ENCODE assay signal across 1 cellular context in the genomic region with DNA sequence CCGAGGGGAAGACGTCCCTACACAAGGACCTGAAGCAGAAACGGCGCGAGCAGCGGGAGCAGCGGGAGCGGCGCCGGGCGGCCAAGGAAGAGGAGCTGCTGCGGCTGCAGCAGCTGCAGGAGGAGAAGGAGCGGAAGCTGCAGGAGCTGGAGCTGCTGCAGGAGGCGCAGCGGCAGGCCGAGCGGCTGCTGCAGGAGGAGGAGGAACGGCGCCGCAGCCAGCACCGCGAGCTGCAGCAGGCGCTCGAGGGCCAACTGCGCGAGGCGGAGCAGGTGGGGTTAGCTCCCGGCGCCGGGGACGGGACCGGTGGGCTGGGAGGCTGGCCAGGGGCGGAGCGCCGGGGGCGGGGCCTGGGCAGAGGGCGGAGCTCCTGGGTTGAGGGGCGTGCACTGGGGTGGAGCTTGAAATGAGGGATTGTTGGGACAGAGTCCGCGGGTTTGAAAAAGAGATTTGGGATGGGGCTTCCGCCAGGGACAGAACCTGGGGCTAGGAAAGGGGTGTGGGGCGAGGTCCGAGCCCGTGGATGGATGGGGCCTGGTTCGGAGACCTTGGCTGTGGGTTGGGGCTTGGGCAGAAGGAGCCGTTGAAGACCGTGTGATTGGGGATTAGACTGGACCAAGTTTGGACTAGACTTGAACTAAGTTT.
TF ChIP-seq lines count a peak whose summit lies in the region.

No MANE protein-coding gene starts in this region.

TF ChIP-seq in HepG2, 621 proteins besides CTCF, POLR2A, EP300 and RAD21 (continued from another document and continues in another):
- TF ChIP-seq, protein P1, sequence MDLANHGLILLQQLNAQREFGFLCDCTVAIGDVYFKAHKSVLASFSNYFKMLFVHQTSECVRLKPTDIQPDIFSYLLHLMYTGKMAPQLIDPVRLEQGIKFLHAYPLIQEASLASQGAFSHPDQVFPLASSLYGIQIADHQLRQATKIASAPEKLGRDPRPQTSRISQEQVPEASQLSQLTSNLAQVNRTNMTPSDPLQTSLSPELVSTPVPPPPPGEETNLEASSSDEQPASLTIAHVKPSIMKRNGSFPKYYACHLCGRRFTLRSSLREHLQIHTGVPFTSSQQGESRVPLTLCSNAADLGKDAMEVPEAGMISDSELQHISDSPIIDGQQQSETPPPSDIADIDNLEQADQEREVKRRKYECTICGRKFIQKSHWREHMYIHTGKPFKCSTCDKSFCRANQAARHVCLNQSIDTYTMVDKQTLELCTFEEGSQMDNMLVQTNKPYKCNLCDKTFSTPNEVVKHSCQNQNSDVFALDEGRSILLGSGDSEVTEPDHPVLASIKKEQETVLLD (CRISPR knock-in tag; IDR thresholded peaks at IDR 0.05; ENCODE audit: low read depth), result peak; percentile 78; the same call in 1 of the 2 replicates
- TF ChIP-seq ZNF160 (CRISPR knock-in tag; IDR thresholded peaks at IDR 0.05) (peak; percentile 71; the same call in 1 of the 2 replicates), RELA (CRISPR knock-in tag; IDR thresholded peaks at IDR 0.05) (peak; percentile 8; the same call in 1 of the 2 replicates), ZKSCAN8 (CRISPR knock-in tag; IDR thresholded peaks at IDR 0.05; ENCODE audit: borderline replicate concordance) (peak; percentile 70; the same call in 1 of the 2 replicates), SALL2 (CRISPR knock-in tag; IDR thresholded peaks at IDR 0.05) (peak; percentile 95), ZEB1 (IDR thresholded peaks at IDR 0.05; ENCODE audit: insufficient replicate concordance, low read depth) (no peak), MIER3 (CRISPR knock-in tag; IDR thresholded peaks at IDR 0.05; ENCODE audit: borderline replicate concordance) (no peak; the same call in 1 of the 2 replicates), NR2F1 (CRISPR knock-in tag; IDR thresholded peaks at IDR 0.05) (no peak), ZNF563 (CRISPR knock-in tag; IDR thresholded peaks at IDR 0.05) (peak; percentile 61; the same call in 1 of the 2 replicates), ZNF605 (CRISPR knock-in tag; IDR thresholded peaks at IDR 0.05) (peak; percentile 84), RXRA (CRISPR knock-in tag; IDR thresholded peaks at IDR 0.05) (peak; percentile 64; the same call in 1 of the 2 replicates), CHD4 (IDR thresholded peaks at IDR 0.05; ENCODE audit: borderline replicate concordance, low read length) (no peak), KDM3A (CRISPR knock-in tag; IDR thresholded peaks at IDR 0.05; ENCODE audit: low read depth) (peak; percentile 92), SALL1 (CRISPR knock-in tag; IDR thresholded peaks at IDR 0.05) (peak; percentile 77), ZNF543 (CRISPR knock-in tag; IDR thresholded peaks at IDR 0.05) (peak; percentile 51; the same call in 1 of the 2 replicates), PTBP1 (IDR thresholded peaks at IDR 0.05; ENCODE audit: low read depth, low read length, poor library complexity, severe bottlenecking) (no peak), ZBTB38 (CRISPR knock-in tag; IDR thresholded peaks at IDR 0.05) (no peak; the same call in none of the 2 replicates), NR2F2 (IDR thresholded peaks at IDR 0.05; ENCODE audit: borderline replicate concordance, low read depth) (no peak), NR3C1 (CRISPR knock-in tag; IDR thresholded peaks at IDR 0.05) (no peak), ZKSCAN1 (IDR thresholded peaks at IDR 0.05; ENCODE audit: low read length) (no peak), ZSCAN21 (CRISPR knock-in tag; IDR thresholded peaks at IDR 0.05; ENCODE audit: borderline replicate concordance) (peak; percentile 72; the same call in 1 of the 2 replicates), GLI4 (CRISPR knock-in tag; IDR thresholded peaks at IDR 0.05; ENCODE audit: borderline replicate concordance) (peak; percentile 93), BRD4 (CRISPR knock-in tag; IDR thresholded peaks at IDR 0.05) (peak; percentile 96), GTF3A (CRISPR knock-in tag; conservative IDR thresholded peaks at IDR 0.05) (0 out of 2 replicates have a peak, but pooled peaks have one; percentile 40), ZNF737 (CRISPR knock-in tag; IDR thresholded peaks at IDR 0.05; ENCODE audit: borderline replicate concordance) (no peak)
- TF ChIP-seq, protein P2, sequence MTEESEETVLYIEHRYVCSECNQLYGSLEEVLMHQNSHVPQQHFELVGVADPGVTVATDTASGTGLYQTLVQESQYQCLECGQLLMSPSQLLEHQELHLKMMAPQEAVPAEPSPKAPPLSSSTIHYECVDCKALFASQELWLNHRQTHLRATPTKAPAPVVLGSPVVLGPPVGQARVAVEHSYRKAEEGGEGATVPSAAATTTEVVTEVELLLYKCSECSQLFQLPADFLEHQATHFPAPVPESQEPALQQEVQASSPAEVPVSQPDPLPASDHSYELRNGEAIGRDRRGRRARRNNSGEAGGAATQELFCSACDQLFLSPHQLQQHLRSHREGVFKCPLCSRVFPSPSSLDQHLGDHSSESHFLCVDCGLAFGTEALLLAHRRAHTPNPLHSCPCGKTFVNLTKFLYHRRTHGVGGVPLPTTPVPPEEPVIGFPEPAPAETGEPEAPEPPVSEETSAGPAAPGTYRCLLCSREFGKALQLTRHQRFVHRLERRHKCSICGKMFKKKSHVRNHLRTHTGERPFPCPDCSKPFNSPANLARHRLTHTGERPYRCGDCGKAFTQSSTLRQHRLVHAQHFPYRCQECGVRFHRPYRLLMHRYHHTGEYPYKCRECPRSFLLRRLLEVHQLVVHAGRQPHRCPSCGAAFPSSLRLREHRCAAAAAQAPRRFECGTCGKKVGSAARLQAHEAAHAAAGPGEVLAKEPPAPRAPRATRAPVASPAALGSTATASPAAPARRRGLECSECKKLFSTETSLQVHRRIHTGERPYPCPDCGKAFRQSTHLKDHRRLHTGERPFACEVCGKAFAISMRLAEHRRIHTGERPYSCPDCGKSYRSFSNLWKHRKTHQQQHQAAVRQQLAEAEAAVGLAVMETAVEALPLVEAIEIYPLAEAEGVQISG (CRISPR knock-in tag; IDR thresholded peaks at IDR 0.05), result peak; percentile 88
- TF ChIP-seq, protein P3, sequence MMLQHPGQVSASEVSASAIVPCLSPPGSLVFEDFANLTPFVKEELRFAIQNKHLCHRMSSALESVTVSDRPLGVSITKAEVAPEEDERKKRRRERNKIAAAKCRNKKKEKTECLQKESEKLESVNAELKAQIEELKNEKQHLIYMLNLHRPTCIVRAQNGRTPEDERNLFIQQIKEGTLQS (CRISPR knock-in tag; IDR thresholded peaks at IDR 0.05), result no peak; the same call in 1 of the 2 replicates
- TF ChIP-seq, protein P4, sequence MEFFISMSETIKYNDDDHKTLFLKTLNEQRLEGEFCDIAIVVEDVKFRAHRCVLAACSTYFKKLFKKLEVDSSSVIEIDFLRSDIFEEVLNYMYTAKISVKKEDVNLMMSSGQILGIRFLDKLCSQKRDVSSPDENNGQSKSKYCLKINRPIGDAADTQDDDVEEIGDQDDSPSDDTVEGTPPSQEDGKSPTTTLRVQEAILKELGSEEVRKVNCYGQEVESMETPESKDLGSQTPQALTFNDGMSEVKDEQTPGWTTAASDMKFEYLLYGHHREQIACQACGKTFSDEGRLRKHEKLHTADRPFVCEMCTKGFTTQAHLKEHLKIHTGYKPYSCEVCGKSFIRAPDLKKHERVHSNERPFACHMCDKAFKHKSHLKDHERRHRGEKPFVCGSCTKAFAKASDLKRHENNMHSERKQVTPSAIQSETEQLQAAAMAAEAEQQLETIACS (CRISPR knock-in tag; IDR thresholded peaks at IDR 0.05), result peak; percentile 35; the same call in 1 of the 2 replicates
- TF ChIP-seq, protein P5, sequence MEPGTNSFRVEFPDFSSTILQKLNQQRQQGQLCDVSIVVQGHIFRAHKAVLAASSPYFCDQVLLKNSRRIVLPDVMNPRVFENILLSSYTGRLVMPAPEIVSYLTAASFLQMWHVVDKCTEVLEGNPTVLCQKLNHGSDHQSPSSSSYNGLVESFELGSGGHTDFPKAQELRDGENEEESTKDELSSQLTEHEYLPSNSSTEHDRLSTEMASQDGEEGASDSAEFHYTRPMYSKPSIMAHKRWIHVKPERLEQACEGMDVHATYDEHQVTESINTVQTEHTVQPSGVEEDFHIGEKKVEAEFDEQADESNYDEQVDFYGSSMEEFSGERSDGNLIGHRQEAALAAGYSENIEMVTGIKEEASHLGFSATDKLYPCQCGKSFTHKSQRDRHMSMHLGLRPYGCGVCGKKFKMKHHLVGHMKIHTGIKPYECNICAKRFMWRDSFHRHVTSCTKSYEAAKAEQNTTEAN (CRISPR knock-in tag; conservative IDR thresholded peaks at IDR 0.05), result peak; percentile 76
- TF ChIP-seq, protein P6, sequence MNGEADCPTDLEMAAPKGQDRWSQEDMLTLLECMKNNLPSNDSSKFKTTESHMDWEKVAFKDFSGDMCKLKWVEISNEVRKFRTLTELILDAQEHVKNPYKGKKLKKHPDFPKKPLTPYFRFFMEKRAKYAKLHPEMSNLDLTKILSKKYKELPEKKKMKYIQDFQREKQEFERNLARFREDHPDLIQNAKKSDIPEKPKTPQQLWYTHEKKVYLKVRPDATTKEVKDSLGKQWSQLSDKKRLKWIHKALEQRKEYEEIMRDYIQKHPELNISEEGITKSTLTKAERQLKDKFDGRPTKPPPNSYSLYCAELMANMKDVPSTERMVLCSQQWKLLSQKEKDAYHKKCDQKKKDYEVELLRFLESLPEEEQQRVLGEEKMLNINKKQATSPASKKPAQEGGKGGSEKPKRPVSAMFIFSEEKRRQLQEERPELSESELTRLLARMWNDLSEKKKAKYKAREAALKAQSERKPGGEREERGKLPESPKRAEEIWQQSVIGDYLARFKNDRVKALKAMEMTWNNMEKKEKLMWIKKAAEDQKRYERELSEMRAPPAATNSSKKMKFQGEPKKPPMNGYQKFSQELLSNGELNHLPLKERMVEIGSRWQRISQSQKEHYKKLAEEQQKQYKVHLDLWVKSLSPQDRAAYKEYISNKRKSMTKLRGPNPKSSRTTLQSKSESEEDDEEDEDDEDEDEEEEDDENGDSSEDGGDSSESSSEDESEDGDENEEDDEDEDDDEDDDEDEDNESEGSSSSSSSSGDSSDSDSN (CRISPR knock-in tag; IDR thresholded peaks at IDR 0.05), result peak; percentile 99
- TF ChIP-seq, protein P7, sequence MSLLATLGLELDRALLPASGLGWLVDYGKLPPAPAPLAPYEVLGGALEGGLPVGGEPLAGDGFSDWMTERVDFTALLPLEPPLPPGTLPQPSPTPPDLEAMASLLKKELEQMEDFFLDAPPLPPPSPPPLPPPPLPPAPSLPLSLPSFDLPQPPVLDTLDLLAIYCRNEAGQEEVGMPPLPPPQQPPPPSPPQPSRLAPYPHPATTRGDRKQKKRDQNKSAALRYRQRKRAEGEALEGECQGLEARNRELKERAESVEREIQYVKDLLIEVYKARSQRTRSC (CRISPR knock-in tag; IDR thresholded peaks at IDR 0.05; ENCODE audit: low read depth), result peak; percentile 91; the same call in 1 of the 2 replicates
- TF ChIP-seq, protein P8, sequence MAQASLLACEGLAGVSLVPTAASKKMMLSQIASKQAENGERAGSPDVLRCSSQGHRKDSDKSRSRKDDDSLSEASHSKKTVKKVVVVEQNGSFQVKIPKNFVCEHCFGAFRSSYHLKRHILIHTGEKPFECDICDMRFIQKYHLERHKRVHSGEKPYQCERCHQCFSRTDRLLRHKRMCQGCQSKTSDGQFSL (CRISPR knock-in tag; IDR thresholded peaks at IDR 0.05), result no peak
- TF ChIP-seq, protein P9, sequence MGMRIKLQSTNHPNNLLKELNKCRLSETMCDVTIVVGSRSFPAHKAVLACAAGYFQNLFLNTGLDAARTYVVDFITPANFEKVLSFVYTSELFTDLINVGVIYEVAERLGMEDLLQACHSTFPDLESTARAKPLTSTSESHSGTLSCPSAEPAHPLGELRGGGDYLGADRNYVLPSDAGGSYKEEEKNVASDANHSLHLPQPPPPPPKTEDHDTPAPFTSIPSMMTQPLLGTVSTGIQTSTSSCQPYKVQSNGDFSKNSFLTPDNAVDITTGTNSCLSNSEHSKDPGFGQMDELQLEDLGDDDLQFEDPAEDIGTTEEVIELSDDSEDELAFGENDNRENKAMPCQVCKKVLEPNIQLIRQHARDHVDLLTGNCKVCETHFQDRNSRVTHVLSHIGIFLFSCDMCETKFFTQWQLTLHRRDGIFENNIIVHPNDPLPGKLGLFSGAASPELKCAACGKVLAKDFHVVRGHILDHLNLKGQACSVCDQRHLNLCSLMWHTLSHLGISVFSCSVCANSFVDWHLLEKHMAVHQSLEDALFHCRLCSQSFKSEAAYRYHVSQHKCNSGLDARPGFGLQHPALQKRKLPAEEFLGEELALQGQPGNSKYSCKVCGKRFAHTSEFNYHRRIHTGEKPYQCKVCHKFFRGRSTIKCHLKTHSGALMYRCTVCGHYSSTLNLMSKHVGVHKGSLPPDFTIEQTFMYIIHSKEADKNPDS (CRISPR knock-in tag; IDR thresholded peaks at IDR 0.05), result 0 out of 2 replicates have a peak, but pooled peaks have one; percentile 73
- TF ChIP-seq, protein P10, sequence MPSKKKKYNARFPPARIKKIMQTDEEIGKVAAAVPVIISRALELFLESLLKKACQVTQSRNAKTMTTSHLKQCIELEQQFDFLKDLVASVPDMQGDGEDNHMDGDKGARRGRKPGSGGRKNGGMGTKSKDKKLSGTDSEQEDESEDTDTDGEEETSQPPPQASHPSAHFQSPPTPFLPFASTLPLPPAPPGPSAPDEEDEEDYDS (CRISPR knock-in tag; IDR thresholded peaks at IDR 0.05), result peak; percentile 80
- TF ChIP-seq, protein P11, sequence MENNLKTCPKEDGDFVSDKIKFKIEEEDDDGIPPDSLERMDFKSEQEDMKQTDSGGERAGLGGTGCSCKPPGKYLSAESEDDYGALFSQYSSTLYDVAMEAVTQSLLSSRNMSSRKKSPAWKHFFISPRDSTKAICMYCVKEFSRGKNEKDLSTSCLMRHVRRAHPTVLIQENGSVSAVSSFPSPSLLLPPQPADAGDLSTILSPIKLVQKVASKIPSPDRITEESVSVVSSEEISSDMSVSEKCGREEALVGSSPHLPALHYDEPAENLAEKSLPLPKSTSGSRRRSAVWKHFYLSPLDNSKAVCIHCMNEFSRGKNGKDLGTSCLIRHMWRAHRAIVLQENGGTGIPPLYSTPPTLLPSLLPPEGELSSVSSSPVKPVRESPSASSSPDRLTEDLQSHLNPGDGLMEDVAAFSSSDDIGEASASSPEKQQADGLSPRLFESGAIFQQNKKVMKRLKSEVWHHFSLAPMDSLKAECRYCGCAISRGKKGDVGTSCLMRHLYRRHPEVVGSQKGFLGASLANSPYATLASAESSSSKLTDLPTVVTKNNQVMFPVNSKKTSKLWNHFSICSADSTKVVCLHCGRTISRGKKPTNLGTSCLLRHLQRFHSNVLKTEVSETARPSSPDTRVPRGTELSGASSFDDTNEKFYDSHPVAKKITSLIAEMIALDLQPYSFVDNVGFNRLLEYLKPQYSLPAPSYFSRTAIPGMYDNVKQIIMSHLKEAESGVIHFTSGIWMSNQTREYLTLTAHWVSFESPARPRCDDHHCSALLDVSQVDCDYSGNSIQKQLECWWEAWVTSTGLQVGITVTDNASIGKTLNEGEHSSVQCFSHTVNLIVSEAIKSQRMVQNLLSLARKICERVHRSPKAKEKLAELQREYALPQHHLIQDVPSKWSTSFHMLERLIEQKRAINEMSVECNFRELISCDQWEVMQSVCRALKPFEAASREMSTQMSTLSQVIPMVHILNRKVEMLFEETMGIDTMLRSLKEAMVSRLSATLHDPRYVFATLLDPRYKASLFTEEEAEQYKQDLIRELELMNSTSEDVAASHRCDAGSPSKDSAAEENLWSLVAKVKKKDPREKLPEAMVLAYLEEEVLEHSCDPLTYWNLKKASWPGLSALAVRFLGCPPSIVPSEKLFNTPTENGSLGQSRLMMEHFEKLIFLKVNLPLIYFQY (CRISPR knock-in tag; IDR thresholded peaks at IDR 0.05; ENCODE audit: borderline replicate concordance), result 0 out of 2 replicates have a peak, but pooled peaks have one; percentile 49
